ENCODE assay signal across 25 cellular contexts in the genomic region with DNA sequence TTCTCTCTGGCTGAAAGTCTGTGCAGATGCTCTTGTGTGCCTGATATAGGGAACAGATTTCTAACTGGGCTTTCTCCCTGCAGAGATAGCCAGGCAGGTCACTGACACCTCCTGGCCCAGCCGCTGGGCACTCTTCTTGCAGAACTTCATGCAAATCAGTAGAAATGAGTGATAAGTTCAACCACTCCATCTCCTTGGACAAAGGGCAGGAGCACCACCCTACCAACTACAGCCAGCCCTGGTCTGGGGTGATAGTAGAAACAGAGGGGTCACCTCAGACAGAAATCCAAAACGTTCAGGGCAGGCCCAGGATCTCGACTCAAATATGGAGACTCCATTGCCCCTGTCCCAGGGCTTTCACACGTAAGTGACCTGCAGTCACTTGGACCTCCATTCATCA.
"Had no signal": no experiment of that assay in that cellular context is flagged by ENCODE, and none has a peak within 500 bp of the region (broad histone marks: within the 10 kb centered on the region; RNA-seq: fewer than 3 reads in every experiment).

No MANE protein-coding gene starts in this region.

- H3K27ac ChIP-seq: colonic mucosa, dorsolateral prefrontal cortex, epithelial cell of prostate, gastrocnemius medialis, heart right ventricle, left lung, lower lobe of right lung had no signal

- DNase-seq: cerebellar nuclear complex; colonic mucosa; dermis blood vessel endothelial cell; dorsolateral prefrontal cortex; effector CD8-positive, alpha-beta T cell; effector memory CD8-positive, alpha-beta T cell; endodermal cell; erythroblast; foreskin fibroblast; foreskin melanocyte; gastrocnemius medialis; glutamatergic neuron; head of caudate nucleus; heart right ventricle; hippocampal formation; left cardiac atrium; left lung; left ventricle myocardium superior; lower lobe of right lung; mammary epithelial cell; mesendoderm; midbrain had no signal

- ATAC-seq: effector memory CD8-positive, alpha-beta T cell; esophagus mucosa; gastrocnemius medialis; heart right ventricle; left cardiac atrium; left lung; left ventricle myocardium superior; lower lobe of right lung had no signal

- H3K27ac Mint-ChIP-seq: effector memory CD8-positive, alpha-beta T cell; endodermal cell; memory B cell had no signal

- H3K36me3 ChIP-seq: colonic mucosa, gastrocnemius medialis, heart right ventricle, left lung, lower lobe of right lung had no signal

- H3K9me3 ChIP-seq: colonic mucosa, gastrocnemius medialis had no signal

- H3K27me3 ChIP-seq: colonic mucosa, gastrocnemius medialis, heart right ventricle, left lung had no signal

- H3K4me3 Mint-ChIP-seq: effector memory CD8-positive, alpha-beta T cell; endodermal cell; memory B cell had no signal

- H3K36me3 Mint-ChIP-seq: memory B cell had no signal

- H3K4me3 ChIP-seq: colonic mucosa, dorsolateral prefrontal cortex, gastrocnemius medialis, heart right ventricle, left lung, lower lobe of right lung had no signal

- H3K27me3 Mint-ChIP-seq: effector memory CD8-positive, alpha-beta T cell; memory B cell had no signal

- H3K4me1 Mint-ChIP-seq: endodermal cell, memory B cell had no signal

- H3K4me1 ChIP-seq: colonic mucosa, gastrocnemius medialis, heart right ventricle, left lung, lower lobe of right lung had no signal
